In the genomic region with DNA sequence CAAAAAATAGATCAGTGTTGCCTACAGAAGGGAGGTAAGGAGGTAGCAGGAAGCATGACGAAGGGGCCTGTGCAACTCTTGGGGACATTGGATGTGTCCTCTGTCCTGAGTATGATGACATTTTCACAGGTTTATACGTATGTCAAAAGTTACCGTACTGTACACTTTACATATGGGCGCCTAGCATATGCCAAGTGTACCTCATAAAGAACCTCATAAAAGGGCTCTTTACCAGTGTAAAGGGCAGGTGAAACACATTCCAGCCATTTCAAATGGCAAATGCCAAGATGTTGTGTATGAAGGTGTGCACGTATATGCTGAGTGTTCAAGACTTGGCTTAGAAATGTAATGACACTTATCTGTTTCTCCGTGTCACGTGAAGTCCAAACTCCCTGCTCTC, we compare ENCODE assay signal across 26 cellular contexts.
"Had no signal": no experiment of that assay in that cellular context is flagged by ENCODE, and none has a peak within 500 bp of the region (broad histone marks: within the 10 kb centered on the region; RNA-seq: fewer than 3 reads in every experiment).

No MANE protein-coding gene starts in this region.

- H3K79me2 ChIP-seq: parathyroid adenoma had no signal

- DNase-seq: natural killer cell; occipital lobe; ovary; posterior cingulate gyrus; psoas muscle; right cardiac atrium; right lobe of liver; sigmoid colon; small intestine; stimulated activated CD4-positive, alpha-beta T cell treated with anti-CD3 and anti-CD28 coated beads, Interleukin-15, amount 100 ng/mL, for 24 hours; stimulated activated CD4-positive, alpha-beta T cell treated with anti-CD3 and anti-CD28 coated beads, Interleukin-2, amount 100 ng/mL, for 24 hours; stimulated activated CD4-positive, alpha-beta T cell treated with anti-CD3 and anti-CD28 coated beads, Interleukin-2, amount 100 ng/mL, for 48 hours; stimulated activated CD4-positive, alpha-beta T cell treated with anti-CD3 and anti-CD28 coated beads, Interleukin-4, amount 100 ng/mL, for 24 hours; stimulated activated naive B cell treated with anti-CD40 and anti-IgM and Interleukin-4, amounts not matched to agents 10 μg/mL and 1 μg/mL and 100 μg/mL, for 72 hours; stimulated activated naive CD4-positive, alpha-beta T cell treated with Interleukin-2 at 50 U/mL for 16 hours; stomach; thyroid gland; trophoblast cell; upper lobe of left lung had no signal

- H3K36me3 ChIP-seq: neural progenitor cell, ovary, right lobe of liver, sigmoid colon, stomach, thoracic aorta, thyroid gland, tibial nerve, upper lobe of left lung, vagina had no signal

- ATAC-seq: natural killer cell; psoas muscle; right cardiac atrium; right lobe of liver; stimulated activated effector memory CD8-positive, alpha-beta T cell treated with anti-CD3 and anti-CD28 coated beads, Interleukin-12 subunit alpha, Interleukin-12 subunit beta, amount 100 ng/mL, for 72 hours; stimulated activated naive B cell treated with anti-CD40 and anti-IgM and Interleukin-4, amounts not matched to agents 10 μg/mL and 1 μg/mL and 100 μg/mL, for 72 hours had no signal

- H3K4me2 ChIP-seq: neural progenitor cell had no signal

- H3K9ac ChIP-seq: neural progenitor cell, parathyroid adenoma had no signal

- FAIRE-seq: small intestine, urothelium cell line had no signal

- H3K9me3 ChIP-seq: ovary, psoas muscle, right lobe of liver, sigmoid colon, stomach, thoracic aorta, thyroid gland, tibial nerve, upper lobe of left lung, vagina had no signal

- H3K27ac ChIP-seq: neural progenitor cell, ovary, parathyroid adenoma, psoas muscle, right lobe of liver, sigmoid colon, stomach, thoracic aorta, thyroid gland, tibial nerve, upper lobe of left lung, vagina had no signal

- H3K4me1 ChIP-seq: neural progenitor cell, parathyroid adenoma, psoas muscle, right lobe of liver, sigmoid colon, stomach, thyroid gland, tibial nerve, upper lobe of left lung, vagina had no signal

- H2AFZ ChIP-seq: neural progenitor cell, parathyroid adenoma had no signal

- H3K4me3 ChIP-seq: neural progenitor cell, ovary, psoas muscle, right lobe of liver, sigmoid colon, stomach, thoracic aorta, thyroid gland, tibial nerve, upper lobe of left lung, vagina had no signal

- H3K27me3 ChIP-seq: neural progenitor cell, ovary, right lobe of liver, sigmoid colon, stomach, thyroid gland, tibial nerve, upper lobe of left lung, vagina had no signal
